1 cellular context compared by ENCODE assay signal in genomic region chr3:17643691-17644090, GRCh38.
TF ChIP-seq lines count a peak whose summit lies in the region.

No MANE protein-coding gene starts in this region.

TF ChIP-seq in GM23338, 12 proteins besides CTCF, POLR2A, EP300 and RAD21 (continued from another document):
- no peak for TF ChIP-seq ZNF462 (CRISPR knock-in tag; IDR thresholded peaks at IDR 0.05)
- TF ChIP-seq ZNF114 (CRISPR knock-in tag; IDR thresholded peaks at IDR 0.05), result no peak
- no peak for TF ChIP-seq ZNF331 (CRISPR knock-in tag; IDR thresholded peaks at IDR 0.05; ENCODE audit: low read depth)
- TF ChIP-seq REST (IDR thresholded peaks at IDR 0.05; ENCODE audit: unreplicated experiment), result no peak
- no peak for TF ChIP-seq NANOG (IDR thresholded peaks at IDR 0.05; ENCODE audit: borderline replicate concordance)
- TF ChIP-seq POLR2AphosphoS5 (IDR thresholded peaks at IDR 0.05; ENCODE audit: low read depth), result no peak
- TF ChIP-seq CREB1 (CRISPR knock-in tag; IDR thresholded peaks at IDR 0.05; ENCODE audit: low read depth), result no peak
